Comparison of ENCODE assay signal across 18 cellular contexts in the genomic region with DNA sequence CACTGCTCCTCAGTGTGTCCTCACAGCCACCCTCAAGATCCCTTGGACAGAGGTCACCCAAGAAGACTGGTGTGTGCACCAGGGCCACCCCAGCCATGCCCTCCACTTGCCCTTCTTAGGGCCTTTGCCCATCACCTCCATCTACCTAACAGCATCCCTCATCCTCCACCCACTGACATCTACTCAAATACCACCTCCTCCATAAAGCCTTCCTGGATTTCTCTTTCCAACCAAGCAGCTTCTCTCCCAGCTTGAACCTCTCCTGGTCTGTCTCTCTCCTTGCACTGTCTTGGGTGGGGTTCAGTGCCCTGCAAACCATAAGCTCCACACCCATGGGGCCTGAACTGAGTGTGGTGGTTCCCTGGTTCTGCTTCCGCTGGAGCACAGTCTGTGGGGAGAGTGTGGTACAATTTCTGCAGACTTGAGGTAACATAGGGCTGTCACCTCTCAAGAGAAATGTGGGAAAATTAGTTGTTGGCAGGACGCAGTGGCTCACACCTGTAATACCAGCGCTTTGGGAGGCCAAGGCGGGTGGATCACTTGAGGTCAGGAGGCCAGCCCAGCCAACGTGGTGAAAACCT. TPM values are rescaled to one million over a fixed set of nuclear protein-coding genes. Genes with fewer than 3 reads are reported as not detected.
DNase-seq lines count a peak whose midpoint lies in the region; ATAC-seq and TF ChIP-seq lines count a peak whose summit lies in the region.
"Had no signal": no experiment of that assay in that cellular context is flagged by ENCODE, and none has a peak within 500 bp of the region (broad histone marks: within the 10 kb centered on the region; RNA-seq: fewer than 3 reads in every experiment).

No MANE protein-coding gene starts in this region.

- no peak overlapping the region for H3K4me2 ChIP-seq in neural progenitor cell

- POLR2A ChIA-PET in activated naive CD8-positive, alpha-beta T cell treated with anti-CD3 and anti-CD28 coated beads, Interleukin-2, amount 10 ng/mL, durations not matched to agents 7 days and 5 days (lab: Charles Lee) = no interaction called here
- POLR2A ChIA-PET in RWPE1 (lab: Yijun Ruan, JAX; ENCODE audit: low non-redundant PET) = no interaction called here

- H3K4me3 ChIP-seq in neural progenitor cell (no peak overlapping the region), thyroid gland (replicated peaks in 1 of 3) (no peak overlapping the region)

- H3K4me1 ChIP-seq in neural progenitor cell (peaks cover 9% of the 10 kb centered on the region), thyroid gland (no peaks in the 10 kb centered on the region)

- H3K4me3 Mint-ChIP-seq in activated naive CD8-positive, alpha-beta T cell treated with anti-CD3 and anti-CD28 coated beads, Interleukin-2, amount 10 ng/mL, durations not matched to agents 7 days and 5 days = no peak overlapping the region
- no peak overlapping the region for H3K4me3 Mint-ChIP-seq in activated naive CD8-positive, alpha-beta T cell treated with anti-CD3 and anti-CD28 coated beads for 36 hours
- H3K4me3 Mint-ChIP-seq in effector memory CD8-positive, alpha-beta T cell = peak overlapping the region in 1 of 2 donors; percentile 22
- H3K4me3 Mint-ChIP-seq in neural progenitor cell = peak overlapping the region; percentile 44
- H3K4me3 Mint-ChIP-seq: B cell, HFFc6 had no signal

- peaks cover 2% of the 10 kb centered on the region for H3K36me3 Mint-ChIP-seq in activated naive CD8-positive, alpha-beta T cell treated with anti-CD3 and anti-CD28 coated beads, Interleukin-2, amount 10 ng/mL, durations not matched to agents 7 days and 5 days
- peaks cover 3% of the 10 kb centered on the region for H3K36me3 Mint-ChIP-seq in activated naive CD8-positive, alpha-beta T cell treated with anti-CD3 and anti-CD28 coated beads for 36 hours
- peaks cover 6% of the 10 kb centered on the region for H3K36me3 Mint-ChIP-seq in effector memory CD8-positive, alpha-beta T cell (ENCODE audit: insufficient read depth)
- H3K36me3 Mint-ChIP-seq in neural progenitor cell = peaks cover 6% of the 10 kb centered on the region

- no peaks in the 10 kb centered on the region for H3K9me3 Mint-ChIP-seq in activated naive CD8-positive, alpha-beta T cell treated with anti-CD3 and anti-CD28 coated beads, Interleukin-2, amount 10 ng/mL, durations not matched to agents 7 days and 5 days
- no peaks in the 10 kb centered on the region for H3K9me3 Mint-ChIP-seq in activated naive CD8-positive, alpha-beta T cell treated with anti-CD3 and anti-CD28 coated beads for 36 hours
- no peaks in the 10 kb centered on the region for H3K9me3 Mint-ChIP-seq in effector memory CD8-positive, alpha-beta T cell
- H3K9me3 Mint-ChIP-seq in neural progenitor cell = no peaks in the 10 kb centered on the region
- H3K9me3 Mint-ChIP-seq: CD4-positive, alpha-beta memory T cell; HFFc6 had no signal

- H2AFZ ChIP-seq in neural progenitor cell (replicated peaks) = no peak overlapping the region

- intact Hi-C loops in thyroid gland (cut with DNase I) = no loop called here

- no peak for TF ChIP-seq POLR2A in thyroid gland (IDR thresholded peaks at IDR 0.05)

- H3K9me3 ChIP-seq in neural progenitor cell (ENCODE audit: low read depth) = no peaks in the 10 kb centered on the region
- no peaks in the 10 kb centered on the region for H3K9me3 ChIP-seq in thyroid gland

- no peak for DNase-seq in activated naive CD8-positive, alpha-beta T cell treated with anti-CD3 and anti-CD28 coated beads, Interleukin-2, amount 10 ng/mL, durations not matched to agents 7 days and 5 days
- DNase-seq in activated naive CD8-positive, alpha-beta T cell treated with anti-CD3 and anti-CD28 coated beads for 36 hours = no peak
- DNase-seq in RWPE1 (ENCODE audit: low spot score) = no peak
- no peak for DNase-seq in effector memory CD8-positive, alpha-beta T cell
- no peak for DNase-seq in neural progenitor cell (ENCODE audit: low spot score)
- no peak for DNase-seq in middle frontal gyrus (ENCODE audit: extremely low spot score, low spot score)
- DNase-seq in NCI-H1417 (lab: John Stamatoyannopoulos, UW) = no peak
- no peak for DNase-seq in thyroid gland
- DNase-seq: DMS153, DMS79 treated with DMSO at 0.1 percent for 48 hours, EL, GDM1, HCEC 1CT, HFFc6 had no signal

- ATAC-seq in activated naive CD8-positive, alpha-beta T cell treated with anti-CD3 and anti-CD28 coated beads, Interleukin-2, amount 10 ng/mL, durations not matched to agents 7 days and 5 days (ENCODE audit: low read depth) = no peak
- peak; percentile 59 for ATAC-seq in effector memory CD8-positive, alpha-beta T cell (replicated peaks)

- H3K27ac Mint-ChIP-seq in activated naive CD8-positive, alpha-beta T cell treated with anti-CD3 and anti-CD28 coated beads, Interleukin-2, amount 10 ng/mL, durations not matched to agents 7 days and 5 days = peak overlapping the region; percentile 32
- H3K27ac Mint-ChIP-seq in activated naive CD8-positive, alpha-beta T cell treated with anti-CD3 and anti-CD28 coated beads for 36 hours = no peak overlapping the region
- H3K27ac Mint-ChIP-seq in effector memory CD8-positive, alpha-beta T cell = peak overlapping the region; percentile 1 to 59
- H3K27ac Mint-ChIP-seq in neural progenitor cell = no peak overlapping the region
- H3K27ac Mint-ChIP-seq: B cell had no signal

- no peak overlapping the region for H3K9ac ChIP-seq in neural progenitor cell

- H3K4me1 Mint-ChIP-seq in activated naive CD8-positive, alpha-beta T cell treated with anti-CD3 and anti-CD28 coated beads, Interleukin-2, amount 10 ng/mL, durations not matched to agents 7 days and 5 days = no peaks in the 10 kb centered on the region
- no peaks in the 10 kb centered on the region for H3K4me1 Mint-ChIP-seq in activated naive CD8-positive, alpha-beta T cell treated with anti-CD3 and anti-CD28 coated beads for 36 hours
- H3K4me1 Mint-ChIP-seq in effector memory CD8-positive, alpha-beta T cell (ENCODE audit: low read depth in 2 of 2) = peaks cover 8 to 12% of the 10 kb centered on the region in 2 donors
- peaks cover 5% of the 10 kb centered on the region for H3K4me1 Mint-ChIP-seq in neural progenitor cell
- H3K4me1 Mint-ChIP-seq: B cell had no signal

- no peaks in the 10 kb centered on the region for H3K27me3 ChIP-seq in neural progenitor cell
- no peaks in the 10 kb centered on the region for H3K27me3 ChIP-seq in thyroid gland

- H4K20me1 ChIP-seq in neural progenitor cell (ENCODE audit: low read depth) = no peaks in the 10 kb centered on the region

- CTCF ChIA-PET in RWPE1 (lab: Yijun Ruan, JAX) = interaction anchor here (0.5 kb wide), 1 partner anchor 78 kb away, joined by 6 read pairs; no protein-coding TSS in a partner anchor

- no peak for TF ChIP-seq CTCF in RWPE1 (conservative IDR thresholded peaks at IDR 0.05; ENCODE audit: low read depth)
- no peak for TF ChIP-seq CTCF in neural progenitor cell (IDR thresholded peaks at IDR 0.05)
- TF ChIP-seq CTCF in thyroid gland (IDR thresholded peaks at IDR 0.05) = no peak

- 90 to 94% methylated on average over 5 of the region's 5 CpGs for WGBS in thyroid gland, 2 donors

- H3K79me2 ChIP-seq in neural progenitor cell (ENCODE audit: low read depth) = no peaks in the 10 kb centered on the region

- no peaks in the 10 kb centered on the region for H3K27me3 Mint-ChIP-seq in activated naive CD8-positive, alpha-beta T cell treated with anti-CD3 and anti-CD28 coated beads, Interleukin-2, amount 10 ng/mL, durations not matched to agents 7 days and 5 days
- no peaks in the 10 kb centered on the region for H3K27me3 Mint-ChIP-seq in activated naive CD8-positive, alpha-beta T cell treated with anti-CD3 and anti-CD28 coated beads for 36 hours
- H3K27me3 Mint-ChIP-seq in effector memory CD8-positive, alpha-beta T cell = no peaks in the 10 kb centered on the region
- H3K27me3 Mint-ChIP-seq in neural progenitor cell (ENCODE audit: insufficient read depth, low read depth) = peaks cover 4% of the 10 kb centered on the region
- H3K27me3 Mint-ChIP-seq: B cell; CD4-positive, alpha-beta memory T cell had no signal

- H3K27ac ChIP-seq in RWPE1 (peak overlapping the region; percentile 23; the same call in 1 of the 2 replicates), neural progenitor cell (no peak overlapping the region), thyroid gland (no peak overlapping the region)
- H3K27ac ChIP-seq: C4-2B had no signal

- H3K36me3 ChIP-seq in neural progenitor cell (no peaks in the 10 kb centered on the region), thyroid gland (no peaks in the 10 kb centered on the region)

- H3F3A ChIP-seq in neural progenitor cell (ENCODE audit: low read depth) = peaks cover 4% of the 10 kb centered on the region

RNA-seq across cellular contexts. Expression of a gene that starts 14.4 kb away (rescaled TPM):
- 10 to 100 TPM; 31.1 to 31.4 TPM for total RNA-seq in activated naive CD8-positive, alpha-beta T cell treated with anti-CD3 and anti-CD28 coated beads, Interleukin-2, amount 10 ng/mL, durations not matched to agents 7 days and 5 days
- total RNA-seq in activated naive CD8-positive, alpha-beta T cell treated with anti-CD3 and anti-CD28 coated beads for 36 hours = 10 to 100 TPM; 51.2 to 55.5 TPM
- total RNA-seq in neural progenitor cell (ENCODE audit: low replicate concordance) = 33.5 and 48.2 TPM in 2 replicates
- 10 to 100 TPM; 11.4 to 27.6 (median 26.1) TPM for total RNA-seq in thyroid gland

RNA-seq across cellular contexts. Expression of a gene that starts 52.3 kb away (rescaled TPM):
- total RNA-seq in activated naive CD8-positive, alpha-beta T cell treated with anti-CD3 and anti-CD28 coated beads, Interleukin-2, amount 10 ng/mL, durations not matched to agents 7 days and 5 days = 1 to 10 TPM; 1.1 to 1.9 TPM
- 1 to 10 TPM; 1.2 to 1.3 TPM for total RNA-seq in activated naive CD8-positive, alpha-beta T cell treated with anti-CD3 and anti-CD28 coated beads for 36 hours
- total RNA-seq in neural progenitor cell (ENCODE audit: low replicate concordance) (0.28 and 1.6 TPM in 2 replicates), thyroid gland (100 to 1,000 TPM in 3 of 4 donors, 10 to 100 TPM in 1; 88.8 to 153 (median 132) TPM)

RNA-seq across cellular contexts. Expression of a gene that starts 55.4 kb away (rescaled TPM):
- total RNA-seq in activated naive CD8-positive, alpha-beta T cell treated with anti-CD3 and anti-CD28 coated beads, Interleukin-2, amount 10 ng/mL, durations not matched to agents 7 days and 5 days = under 1 TPM in 1 of 2 experiments, not detected in 1; 0.17 TPM
- total RNA-seq in activated naive CD8-positive, alpha-beta T cell treated with anti-CD3 and anti-CD28 coated beads for 36 hours = not detected
- total RNA-seq in neural progenitor cell (ENCODE audit: low replicate concordance) (0.41 and 0.84 TPM in 2 replicates), thyroid gland (1 to 10 TPM in 1 of 4 donors, under 1 TPM in 1, not detected in 2; 0.22 to 7.1 TPM)
- total RNA-seq: A172; CD4-positive, alpha-beta memory T cell; HFFc6 had no signal

Comparison
In these comparisons a context has a peak if more than half of its experiments do, and no peak if none do; other contexts are left out.
1. H3K27ac Mint-ChIP-seq: peak in activated naive CD8-positive, alpha-beta T cell treated with anti-CD3 and anti-CD28 coated beads, Interleukin-2, amount 10 ng/mL, durations not matched to agents 7 days and 5 days (single experiment) and effector memory CD8-positive, alpha-beta T cell (2 of 2); none in activated naive CD8-positive, alpha-beta T cell treated with anti-CD3 and anti-CD28 coated beads for 36 hours (single experiment) and neural progenitor cell (single experiment).
2. RNA of a gene that starts 52.3 kb away (total RNA-seq): 88.8 to 153 TPM in thyroid gland; 1.1 to 1.9 TPM in activated naive CD8-positive, alpha-beta T cell treated with anti-CD3 and anti-CD28 coated beads, Interleukin-2, amount 10 ng/mL, durations not matched to agents 7 days and 5 days, 1.2 to 1.3 TPM in activated naive CD8-positive, alpha-beta T cell treated with anti-CD3 and anti-CD28 coated beads for 36 hours and 0.28 to 1.6 TPM in neural progenitor cell; every median in the first group is over 10 times any median in the second.